In genomic region chr1:12477936-12478611, GRCh38 we compare ENCODE assay signal across 1 cellular context.
TF ChIP-seq lines count a peak whose summit lies in the region.

No MANE protein-coding gene starts in this region.

TF ChIP-seq in HEK293, 187 proteins besides CTCF, POLR2A, EP300 and RAD21 (continued from another document and continues in another):
- peak; percentile 80 for TF ChIP-seq ATF2 (tag by site-specific recombination; IDR thresholded peaks at IDR 0.05; ENCODE audit: low read depth)
- TF ChIP-seq KLF17 (tag by site-specific recombination; IDR thresholded peaks at IDR 0.05), result peak; percentile 100
- no peak for TF ChIP-seq ZNF785 (tag by site-specific recombination; IDR thresholded peaks at IDR 0.05)
- TF ChIP-seq ZNF426 (tag by site-specific recombination; IDR thresholded peaks at IDR 0.05), result no peak
- peak; percentile 96 for TF ChIP-seq PRDM10 (tag by site-specific recombination; IDR thresholded peaks at IDR 0.05)
- TF ChIP-seq ZSCAN16 (tag by site-specific recombination; IDR thresholded peaks at IDR 0.05), result peak; percentile 88
- TF ChIP-seq OVOL3 (tag by site-specific recombination; IDR thresholded peaks at IDR 0.05), result peak; percentile 96
- 0 out of 2 replicates have a peak, but pooled peaks have one; percentile 55 for TF ChIP-seq ZSCAN5A (tag by site-specific recombination; IDR thresholded peaks at IDR 0.05)
- TF ChIP-seq ZNF776 (tag by site-specific recombination; IDR thresholded peaks at IDR 0.05; ENCODE audit: borderline replicate concordance), result peak; percentile 32; the same call in 1 of the 2 replicates
- TF ChIP-seq ZNF521 (tag by site-specific recombination; IDR thresholded peaks at IDR 0.05), result no peak
- no peak for TF ChIP-seq ZNF664 (tag by site-specific recombination; IDR thresholded peaks at IDR 0.05)
- peak; percentile 96 for TF ChIP-seq ZSCAN30 (tag by site-specific recombination; IDR thresholded peaks at IDR 0.05)
- peak; percentile 94 for TF ChIP-seq ZFP69B (tag by site-specific recombination; IDR thresholded peaks at IDR 0.05)
- TF ChIP-seq ZNF658 (tag by site-specific recombination; IDR thresholded peaks at IDR 0.05), result no peak
- TF ChIP-seq MYNN (tag by site-specific recombination; IDR thresholded peaks at IDR 0.05; ENCODE audit: borderline replicate concordance), result peak; percentile 70; the same call in 1 of the 2 replicates
- peak; percentile 96 for TF ChIP-seq ZBTB20 (tag by site-specific recombination; IDR thresholded peaks at IDR 0.05)
- TF ChIP-seq ZNF174 (tag by site-specific recombination; IDR thresholded peaks at IDR 0.05), result 0 out of 2 replicates have a peak, but pooled peaks have one; percentile 62
- peak; percentile 90 for TF ChIP-seq KLF9 (tag by site-specific recombination; IDR thresholded peaks at IDR 0.05; ENCODE audit: low read depth)
- no peak for TF ChIP-seq ZNF555 (tag by site-specific recombination; conservative IDR thresholded peaks at IDR 0.05)
- TF ChIP-seq ZNF18 (tag by site-specific recombination; IDR thresholded peaks at IDR 0.05), result peak; percentile 92
- TF ChIP-seq ZNF24 (tag by site-specific recombination; IDR thresholded peaks at IDR 0.05), result peak; percentile 98
- 0 out of 2 replicates have a peak, but pooled peaks have one; percentile 66 for TF ChIP-seq ZSCAN4 (tag by site-specific recombination; IDR thresholded peaks at IDR 0.05)
- peak; percentile 97 for TF ChIP-seq KLF10 (tag by site-specific recombination; IDR thresholded peaks at IDR 0.05)
- TF ChIP-seq ZNF639 (tag by site-specific recombination; IDR thresholded peaks at IDR 0.05), result peak; percentile 96
- TF ChIP-seq ZNF549 (tag by site-specific recombination; IDR thresholded peaks at IDR 0.05), result peak; percentile 53; the same call in 1 of the 2 replicates
- TF ChIP-seq SETDB1 (IDR thresholded peaks at IDR 0.05; ENCODE audit: insufficient read length, low read length), result peak; percentile 45
- no peak for TF ChIP-seq REST (tag by site-specific recombination; IDR thresholded peaks at IDR 0.05)
- TF ChIP-seq ZNF623 (tag by site-specific recombination; IDR thresholded peaks at IDR 0.05), result peak; percentile 30; the same call in 1 of the 2 replicates
- peak; percentile 97 for TF ChIP-seq ZBTB1 (tag by site-specific recombination; IDR thresholded peaks at IDR 0.05)
- TF ChIP-seq ZNF398 (tag by site-specific recombination; IDR thresholded peaks at IDR 0.05), result peak; percentile 98
- TF ChIP-seq ZNF677 (tag by site-specific recombination; IDR thresholded peaks at IDR 0.05), result no peak
- TF ChIP-seq ZNF239 (tag by site-specific recombination; IDR thresholded peaks at IDR 0.05), result peak; percentile 69; the same call in 1 of the 2 replicates
- TF ChIP-seq ZNF837 (tag by site-specific recombination; IDR thresholded peaks at IDR 0.05), result no peak
- TF ChIP-seq ZBTB26 (tag by site-specific recombination; optimal IDR thresholded peaks at IDR 0.05), result peak; percentile 44
